In genomic region chr4:151940290-151940689, GRCh38 we compare ENCODE assay signal across 18 cellular contexts.
DNase-seq lines count a peak whose midpoint lies in the region; ATAC-seq lines count a peak whose summit lies in the region.
"Had no signal": no experiment of that assay in that cellular context is flagged by ENCODE, and none has a peak within 500 bp of the region (broad histone marks: within the 10 kb centered on the region; RNA-seq: fewer than 3 reads in every experiment).

No MANE protein-coding gene starts in this region.

- peaks cover 17% of the 10 kb centered on the region for H3K4me1 Mint-ChIP-seq in activated CD4-positive, alpha-beta T cell treated with anti-CD3 and anti-CD28 coated beads, Interleukin-2, amount 10 ng/mL, durations not matched to agents 7 days and 5 days
- peaks cover 6 to 16% (median 13%) of the 10 kb centered on the region in 4 donors for H3K4me1 Mint-ChIP-seq in CD4-positive, alpha-beta memory T cell
- H3K4me1 Mint-ChIP-seq in effector memory CD8-positive, alpha-beta T cell (ENCODE audit: low read depth in 2 of 2), result peaks cover 5 to 6% of the 10 kb centered on the region in 2 donors

- H3K9me3 Mint-ChIP-seq in activated CD4-positive, alpha-beta T cell treated with anti-CD3 and anti-CD28 coated beads, Interleukin-2, amount 10 ng/mL, durations not matched to agents 7 days and 5 days, result peaks cover 19% of the 10 kb centered on the region
- H3K9me3 Mint-ChIP-seq in CD4-positive, alpha-beta memory T cell, result peaks cover 0 to 25% (median 5%) of the 10 kb centered on the region in 8 donors
- H3K9me3 Mint-ChIP-seq in effector memory CD8-positive, alpha-beta T cell, result no peaks in the 10 kb centered on the region

- no peak overlapping the region for H3K27ac Mint-ChIP-seq in activated CD4-positive, alpha-beta T cell treated with anti-CD3 and anti-CD28 coated beads, Interleukin-2, amount 10 ng/mL, durations not matched to agents 7 days and 5 days
- H3K27ac Mint-ChIP-seq in CD4-positive, alpha-beta memory T cell, result peak overlapping the region in 4 of 7 donors; percentile 50 to 79 (median 76)
- H3K27ac Mint-ChIP-seq in effector memory CD8-positive, alpha-beta T cell, result no peak overlapping the region
- H3K27ac Mint-ChIP-seq: HFFc6 had no signal

- H3K27me3 Mint-ChIP-seq in activated CD4-positive, alpha-beta T cell treated with anti-CD3 and anti-CD28 coated beads, Interleukin-2, amount 10 ng/mL, durations not matched to agents 7 days and 5 days, result no peaks in the 10 kb centered on the region
- no peaks in the 10 kb centered on the region for H3K27me3 Mint-ChIP-seq in CD4-positive, alpha-beta memory T cell
- H3K27me3 Mint-ChIP-seq in effector memory CD8-positive, alpha-beta T cell, result peaks cover 0 to 10% of the 10 kb centered on the region in 2 donors

- intact Hi-C loops in CD4-positive, alpha-beta memory T cell (cut with micrococcal nuclease), result no loop called here

- H3K36me3 Mint-ChIP-seq in activated CD4-positive, alpha-beta T cell treated with anti-CD3 and anti-CD28 coated beads, Interleukin-2, amount 10 ng/mL, durations not matched to agents 7 days and 5 days (ENCODE audit: low read depth), result peaks cover 6% of the 10 kb centered on the region
- H3K36me3 Mint-ChIP-seq in CD4-positive, alpha-beta memory T cell, result no peaks in the 10 kb centered on the region
- H3K36me3 Mint-ChIP-seq in effector memory CD8-positive, alpha-beta T cell (ENCODE audit: insufficient read depth), result no peaks in the 10 kb centered on the region

- no peak overlapping the region for H3K4me3 Mint-ChIP-seq in activated CD4-positive, alpha-beta T cell treated with anti-CD3 and anti-CD28 coated beads, Interleukin-2, amount 10 ng/mL, durations not matched to agents 7 days and 5 days
- H3K4me3 Mint-ChIP-seq in CD4-positive, alpha-beta memory T cell, result peak overlapping the region in 1 of 8 donors; percentile 53
- no peak overlapping the region for H3K4me3 Mint-ChIP-seq in effector memory CD8-positive, alpha-beta T cell
- H3K4me3 Mint-ChIP-seq: HFFc6 had no signal

- H3K36me3 ChIP-seq in CD4-positive, alpha-beta memory T cell (ENCODE audit: insufficient read depth, low read length), result no peaks in the 10 kb centered on the region
- H3K36me3 ChIP-seq: BLaER1 treated with 17β-estradiol and CSF1 and Interleukin-3, amounts not matched to agents 10 nM and 100 nM had no signal

- no peaks in the 10 kb centered on the region for H3K9me3 ChIP-seq in CD4-positive, alpha-beta memory T cell (ENCODE audit: control insufficient read depth in 1 of 2, low read length in 2 of 2)
- H3K9me3 ChIP-seq: A549 had no signal

- POLR2A ChIA-PET in activated CD4-positive, alpha-beta T cell treated with anti-CD3 and anti-CD28 coated beads, Interleukin-2, amount 10 ng/mL, durations not matched to agents 7 days and 5 days (lab: Charles Lee), result no interaction called here
- POLR2A ChIA-PET in CD4-positive, alpha-beta memory T cell (lab: Charles Lee; ENCODE audit: partially characterized antibody), result no interaction called here

- no peak overlapping the region for H3K4me3 ChIP-seq in CD4-positive, alpha-beta memory T cell (ENCODE audit: low read length in 2 of 2)
- H3K4me3 ChIP-seq: A549; BLaER1 treated with 17β-estradiol and CSF1 and Interleukin-3, amounts not matched to agents 10 nM and 100 nM had no signal

- CTCF ChIA-PET in activated CD4-positive, alpha-beta T cell treated with anti-CD3 and anti-CD28 coated beads, Interleukin-2, amount 10 ng/mL, durations not matched to agents 7 days and 5 days (lab: Charles Lee), result no interaction called here
- CTCF ChIA-PET in CD4-positive, alpha-beta memory T cell (lab: Charles Lee; ENCODE audit: partially characterized antibody), result no interaction called here

- no peak overlapping the region for H3K27ac ChIP-seq in CD4-positive, alpha-beta memory T cell (ENCODE audit: low read depth, low read length)
- H3K27ac ChIP-seq: A549; BLaER1 treated with 17β-estradiol and CSF1 and Interleukin-3, amounts not matched to agents 10 nM and 100 nM had no signal

- peak; percentile 24 for ATAC-seq in effector memory CD8-positive, alpha-beta T cell (replicated peaks)
- ATAC-seq in HG03457 (IDR thresholded peaks at IDR 0.05; ENCODE audit: unreplicated experiment), result no peak
- ATAC-seq in HG03460 (IDR thresholded peaks at IDR 0.05; ENCODE audit: unreplicated experiment), result no peak
- ATAC-seq: A549 had no signal

- peak; percentile 34 for DNase-seq in activated CD4-positive, alpha-beta T cell treated with anti-CD3 and anti-CD28 coated beads, Interleukin-2, amount 10 ng/mL, durations not matched to agents 7 days and 5 days
- no peak for DNase-seq in activated CD4-positive, alpha-beta T cell treated with anti-CD3 and anti-CD28 coated beads for 1 hour
- peak; percentile 10 to 29 (median 16) for DNase-seq in CD4-positive, alpha-beta memory T cell
- peak; percentile 48 for DNase-seq in NCI-H524 treated with DMSO at 0.1 percent for 48 hours (lab: John Stamatoyannopoulos, UW)
- no peak for DNase-seq in effector memory CD8-positive, alpha-beta T cell
- no peak for DNase-seq in NCI-H69 (lab: John Stamatoyannopoulos, UW)
- DNase-seq: COR-L47, DMS53, HFFc6, Karpas-422, NCI-H1105, NCI-H1694, OCI-M1, SHP77 treated with DMSO at 0.1 percent for 48 hours had no signal

- H3K27me3 ChIP-seq in CD4-positive, alpha-beta memory T cell (ENCODE audit: insufficient read depth, low read length), result no peaks in the 10 kb centered on the region
- H3K27me3 ChIP-seq: BLaER1 treated with 17β-estradiol and CSF1 and Interleukin-3, amounts not matched to agents 10 nM and 100 nM had no signal

- peaks cover 5% of the 10 kb centered on the region for H3K4me1 ChIP-seq in CD4-positive, alpha-beta memory T cell (ENCODE audit: insufficient read depth, low read length)
- H3K4me1 ChIP-seq: A549; BLaER1 treated with 17β-estradiol and CSF1 and Interleukin-3, amounts not matched to agents 10 nM and 100 nM had no signal

Comparison
In these comparisons a context has a peak if more than half of its experiments do, and no peak if none do; other contexts are left out.
1. DNase-seq: peak in activated CD4-positive, alpha-beta T cell treated with anti-CD3 and anti-CD28 coated beads, Interleukin-2, amount 10 ng/mL, durations not matched to agents 7 days and 5 days (single experiment), CD4-positive, alpha-beta memory T cell (5 of 5) and NCI-H524 treated with DMSO at 0.1 percent for 48 hours (single experiment); none in activated CD4-positive, alpha-beta T cell treated with anti-CD3 and anti-CD28 coated beads for 1 hour (single experiment), effector memory CD8-positive, alpha-beta T cell (0 of 3) and NCI-H69 (single experiment).
2. H3K27ac Mint-ChIP-seq: peak in CD4-positive, alpha-beta memory T cell (4 of 7); none in activated CD4-positive, alpha-beta T cell treated with anti-CD3 and anti-CD28 coated beads, Interleukin-2, amount 10 ng/mL, durations not matched to agents 7 days and 5 days (single experiment) and effector memory CD8-positive, alpha-beta T cell (0 of 2).